18 cellular contexts compared by ENCODE assay signal in the genomic region with DNA sequence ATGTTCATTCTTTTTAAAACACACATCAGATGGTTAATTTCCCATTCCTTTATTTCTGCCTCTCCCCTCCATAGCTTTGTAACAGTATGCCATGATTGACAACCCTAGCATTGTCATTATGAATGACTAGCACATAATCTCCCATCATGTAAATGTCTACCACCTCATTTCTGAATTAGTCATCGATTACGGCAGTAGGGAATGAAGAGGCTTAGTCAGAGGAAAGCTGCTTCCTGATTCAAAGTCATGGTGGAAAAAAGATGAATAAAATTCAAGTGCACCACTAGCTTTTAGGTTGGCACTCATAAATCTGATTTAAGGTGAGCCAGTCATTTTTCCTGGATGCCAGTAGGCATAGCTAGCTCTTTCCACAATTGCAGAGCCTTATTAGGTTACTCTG. TPM values are rescaled to one million over a fixed set of nuclear protein-coding genes. Genes with fewer than 3 reads are reported as not detected.
DNase-seq lines count a peak whose midpoint lies in the region; ATAC-seq and TF ChIP-seq lines count a peak whose summit lies in the region.
"Had no signal": no experiment of that assay in that cellular context is flagged by ENCODE, and none has a peak within 500 bp of the region (broad histone marks: within the 10 kb centered on the region; RNA-seq: fewer than 3 reads in every experiment).

No MANE protein-coding gene starts in this region.

- H3K27me3 ChIP-seq in CD4-positive, alpha-beta T cell (ENCODE audit: control insufficient read depth, insufficient read depth, low read length), result no peaks in the 10 kb centered on the region
- H3K27me3 ChIP-seq: heart left ventricle, suprapubic skin had no signal

- no peaks in the 10 kb centered on the region for H3K9me3 ChIP-seq in CD4-positive, alpha-beta T cell (ENCODE audit: control insufficient read depth, low read length)
- H3K9me3 ChIP-seq: heart left ventricle, prostate gland, suprapubic skin had no signal

- TF ChIP-seq CTCF in fibroblast of mammary gland (conservative IDR thresholded peaks at IDR 0.05; ENCODE audit: control insufficient read depth, insufficient read depth, low read depth, low read length), result no peak
- no peak for TF ChIP-seq CTCF in CD4-positive, alpha-beta T cell (IDR thresholded peaks at IDR 0.05)

- H3K27me3 Mint-ChIP-seq in CD4-positive, alpha-beta T cell, result peaks cover 31% of the 10 kb centered on the region

- H3K36me3 Mint-ChIP-seq in CD4-positive, alpha-beta T cell (ENCODE audit: low read depth), result no peaks in the 10 kb centered on the region
- H3K36me3 Mint-ChIP-seq: activated naive CD4-positive, alpha-beta T cell treated with anti-CD3 and anti-CD28 coated beads, Interleukin-2, amount 50 U/mL, for 24 hours; mesothelial cell of epicardium had no signal

- H3K27ac ChIP-seq in CD4-positive, alpha-beta T cell (ENCODE audit: low read depth, low read length), result no peak overlapping the region
- H3K27ac ChIP-seq: heart left ventricle, prostate gland, suprapubic skin had no signal

- intact Hi-C loops in CD4-positive, alpha-beta T cell (cut with DNase I, micrococcal nuclease), result no loop called here

- POLR2A ChIA-PET in CD4-positive, alpha-beta T cell (lab: Charles Lee), result no interaction called here

- DNase-seq in GM04504 (ENCODE audit: low read depth) (peak; percentile 12), RPMI7951 (ENCODE audit: low read depth) (peak; percentile 71), fibroblast of mammary gland (ENCODE audit: low read depth) (peak; percentile 69), skeletal muscle cell (ENCODE audit: low read depth) (peak; percentile 20), AML-193 (lab: John Stamatoyannopoulos, UW) (no peak)
- DNase-seq in stimulated activated CD4-positive, alpha-beta T cell treated with anti-CD3 and anti-CD28 coated beads, Interleukin-2, amount 100 ng/mL, for 24 hours, result no peak
- DNase-seq in CD4-positive, alpha-beta T cell, result no peak
- DNase-seq: DMS153, heart left ventricle, KBM-7, RPMI8226 had no signal

- no peak overlapping the region for H3K27ac Mint-ChIP-seq in CD4-positive, alpha-beta T cell
- H3K27ac Mint-ChIP-seq: activated naive CD4-positive, alpha-beta T cell treated with anti-CD3 and anti-CD28 coated beads, Interleukin-2, amount 50 U/mL, for 24 hours; dendritic cell treated with granulocyte-macrophage colony-stimulating factor and Interleukin-4, amounts not matched to agents 40 ng/mL and 50 ng/mL, for 4 days; mesothelial cell of epicardium had no signal

- no peak overlapping the region for H3K4me3 Mint-ChIP-seq in CD4-positive, alpha-beta T cell
- H3K4me3 Mint-ChIP-seq: activated naive CD4-positive, alpha-beta T cell treated with anti-CD3 and anti-CD28 coated beads, Interleukin-2, amount 50 U/mL, for 24 hours; dendritic cell treated with granulocyte-macrophage colony-stimulating factor and Interleukin-4, amounts not matched to agents 40 ng/mL and 50 ng/mL, for 4 days; mesothelial cell of epicardium had no signal

- no peak for ATAC-seq in HG03469 (IDR thresholded peaks at IDR 0.05; ENCODE audit: unreplicated experiment)
- ATAC-seq in CD4-positive, alpha-beta T cell (ENCODE audit: poor library complexity), result no peak
- ATAC-seq: heart left ventricle had no signal

- CTCF ChIA-PET in CD4-positive, alpha-beta T cell (lab: Charles Lee), result no interaction called here

- H3K9me3 Mint-ChIP-seq in CD4-positive, alpha-beta T cell, result peaks cover 2% of the 10 kb centered on the region
- H3K9me3 Mint-ChIP-seq: activated naive CD4-positive, alpha-beta T cell treated with anti-CD3 and anti-CD28 coated beads, Interleukin-2, amount 50 U/mL, for 24 hours; dendritic cell treated with granulocyte-macrophage colony-stimulating factor and Interleukin-4, amounts not matched to agents 40 ng/mL and 50 ng/mL, for 4 days had no signal

- no peaks in the 10 kb centered on the region for H3K4me1 Mint-ChIP-seq in CD4-positive, alpha-beta T cell (ENCODE audit: low read depth)
- H3K4me1 Mint-ChIP-seq: activated naive CD4-positive, alpha-beta T cell treated with anti-CD3 and anti-CD28 coated beads, Interleukin-2, amount 50 U/mL, for 24 hours; mesothelial cell of epicardium had no signal

- H3K4me3 ChIP-seq in fibroblast of mammary gland (ENCODE audit: control insufficient read depth, low read depth, low read length) (no peak overlapping the region), skeletal muscle cell (ENCODE audit: low read depth, low read length) (no peak overlapping the region)
- H3K4me3 ChIP-seq: heart left ventricle, prostate gland, suprapubic skin had no signal

RNA-seq across cellular contexts. Expression of a gene that starts 19.1 kb away (rescaled TPM):
- not detected in 2 replicates for total RNA-seq in RPMI7951 (2014; rRNA removed; shearing (Covaris generic))
- not detected for total RNA-seq in CD4-positive, alpha-beta T cell
- total RNA-seq: activated CD8-positive, alpha-beta memory T cell treated with anti-CD3 and anti-CD28 coated beads for 36 hours; heart left ventricle; mesothelial cell of epicardium; prostate gland had no signal

Comparison
In these comparisons a context has a peak if more than half of its experiments do, and no peak if none do; other contexts are left out.
1. DNase-seq: peak in GM04504 (single experiment), RPMI7951 (single experiment), fibroblast of mammary gland (single experiment) and skeletal muscle cell (single experiment); none in AML-193 (0 of 2), stimulated activated CD4-positive, alpha-beta T cell treated with anti-CD3 and anti-CD28 coated beads, Interleukin-2, amount 100 ng/mL, for 24 hours (0 of 2) and CD4-positive, alpha-beta T cell (0 of 10).